24 cellular contexts compared by ENCODE assay signal in genomic region chr2:160932960-160933359, GRCh38.
DNase-seq lines count a peak whose midpoint lies in the region; ATAC-seq, FAIRE-seq and TF ChIP-seq lines count a peak whose summit lies in the region.
"Had no signal": no experiment of that assay in that cellular context is flagged by ENCODE, and none has a peak within 500 bp of the region (broad histone marks: within the 10 kb centered on the region; RNA-seq: fewer than 3 reads in every experiment).

No MANE protein-coding gene starts in this region.

- H3K4me2 ChIP-seq in A549 (peak overlapping the region; percentile 42), GM23248 (ENCODE audit: unreplicated experiment) (no peak overlapping the region)

- CTCF ChIA-PET in A549 (lab: Yijun Ruan, JAX) = no interaction called here

- no peak overlapping the region for H3K4me3 ChIP-seq in A549
- H3K4me3 ChIP-seq in GM23248 = no peak overlapping the region
- H3K4me3 ChIP-seq in BE2C (ENCODE audit: low read depth, low read length) = no peak overlapping the region
- H3K4me3 ChIP-seq: lower lobe of right lung, prostate gland, tibial artery had no signal

- TF ChIP-seq POLR2A in A549 (IDR thresholded peaks at IDR 0.05; ENCODE audit: low read length) = no peak

- H3K9me3 ChIP-seq in A549 = no peaks in the 10 kb centered on the region
- no peaks in the 10 kb centered on the region for H3K9me3 ChIP-seq in GM23248 (ENCODE audit: low read depth)
- no peaks in the 10 kb centered on the region for H3K9me3 ChIP-seq in BE2C
- H3K9me3 ChIP-seq: lower lobe of right lung, prostate gland, tibial artery had no signal

- no peaks in the 10 kb centered on the region for H4K20me1 ChIP-seq in GM23248 (ENCODE audit: insufficient read depth)

- intact Hi-C loops in cardiac septum (cut with DNase I) = no loop called here

- H3K79me2 ChIP-seq in GM23248 (ENCODE audit: insufficient read depth) = no peaks in the 10 kb centered on the region

- H3K27ac ChIP-seq in A549 (peak overlapping the region; percentile 37 to 73; a peak in 5 of 6 replicates), GM23248 (peak overlapping the region; percentile 34; the same call in 1 of the 2 replicates)
- H3K27ac ChIP-seq: foreskin keratinocyte, lower lobe of right lung, prostate gland, tibial artery had no signal

- peaks cover 28% of the 10 kb centered on the region for H3F3A ChIP-seq in GM23248 (ENCODE audit: insufficient read depth)

- H3K4me1 ChIP-seq in A549 (peaks cover 25% of the 10 kb centered on the region), GM23248 (ENCODE audit: insufficient read depth) (peaks cover 42% of the 10 kb centered on the region), BE2C (no peaks in the 10 kb centered on the region)
- H3K4me1 ChIP-seq: foreskin keratinocyte, lower lobe of right lung, prostate gland had no signal

- peak; percentile 17 to 84 for DNase-seq in A549 (ENCODE audit: low read depth in 1 of 2, low spot score in 1 of 2)
- peak; percentile 79 for DNase-seq in GM23248
- peak; percentile 18 for DNase-seq in T1000 (lab: John Stamatoyannopoulos, UW)
- peak; percentile 36 for DNase-seq in hepatic stellate cell (ENCODE audit: low spot score)
- DNase-seq in BE2C = no peak
- DNase-seq in cardiac septum (ENCODE audit: low spot score) = no peak
- DNase-seq in DMS153 (lab: John Stamatoyannopoulos, UW) = no peak
- DNase-seq: activated CD4-positive, alpha-beta T cell treated with anti-CD3 and anti-CD28 coated beads, Interleukin-2, amount 50 U/mL, for 4 hours; activated naive CD4-positive, alpha-beta T cell treated with anti-CD3 and anti-CD28 coated beads, Interleukin-2, amount 10 ng/mL, durations not matched to agents 7 days and 5 days; foreskin keratinocyte; H7; lower lobe of right lung; naive thymus-derived CD8-positive, alpha-beta T cell; NCI-H2081 treated with DMSO at 0.1 percent for 48 hours; NCI-H69; OCI-M1; stimulated activated CD4-positive, alpha-beta T cell treated with anti-CD3 and anti-CD28 coated beads, Interleukin-12 subunit alpha, Interleukin-12 subunit beta, amount 100 ng/mL, for 4 hours; stimulated activated naive B cell treated with anti-CD40 and anti-IgM and Interleukin-4, amounts not matched to agents 10 μg/mL and 1 μg/mL and 100 μg/mL, for 72 hours; tibial artery had no signal

- TF ChIP-seq EP300 in A549 (IDR thresholded peaks at IDR 0.05) = peak in 1 of 2 experiments; percentile 19; a peak in 2 of 5 replicates

- H3K27me3 ChIP-seq in GM23248 (replicated peaks; ENCODE audit: insufficient read depth) = no peaks in the 10 kb centered on the region
- H3K27me3 ChIP-seq in BE2C = no peaks in the 10 kb centered on the region
- H3K27me3 ChIP-seq: foreskin keratinocyte, tibial artery had no signal

- TF ChIP-seq CTCF in A549 (IDR thresholded peaks at IDR 0.05) (no peak), BE2C (IDR thresholded peaks at IDR 0.05; ENCODE audit: low read depth, low read length) (no peak)

- no peaks in the 10 kb centered on the region for H3K9me2 ChIP-seq in GM23248 (ENCODE audit: insufficient read depth)

- in situ Hi-C loops in GM23248 (cut with MboI) = no loop called here

- TF ChIP-seq RAD21 in A549 (conservative IDR thresholded peaks at IDR 0.05 in 1 of 2, IDR thresholded peaks at IDR 0.05 in 1 of 2) = no peak; a peak in 1 of 5 replicates

- H3K9ac ChIP-seq in GM23248 = no peak overlapping the region

- WGBS in A549 (ENCODE audit: missing lambda C conversion rate) = 38% methylated on average over 2 of the region's 2 CpGs
- WGBS in GM23248 (ENCODE audit: low coverage in 1 of 2, low lambda C conversion rate in 2 of 2, missing lambda C conversion rate in 2 of 2), 2 experiments = 79 to 85% methylated on average over 2 of the region's 2 CpGs

- no peak for FAIRE-seq in A549 (lab: Jason Lieb, UNC)
- FAIRE-seq: GM12891, HTR-8/SVneo had no signal

- no peak overlapping the region for H2AFZ ChIP-seq in GM23248

- H3K36me3 ChIP-seq in GM23248 (ENCODE audit: low read depth) (no peaks in the 10 kb centered on the region), BE2C (no peaks in the 10 kb centered on the region)
- H3K36me3 ChIP-seq: lower lobe of right lung, prostate gland, tibial artery had no signal

- ATAC-seq in A549 = peak; percentile 94 to 98
- ATAC-seq in GM21515 (IDR thresholded peaks at IDR 0.05; ENCODE audit: unreplicated experiment) = no peak
- ATAC-seq: foreskin keratinocyte; lower lobe of right lung; naive thymus-derived CD8-positive, alpha-beta T cell; SK-N-SH treated with all-trans-retinoic acid at 6 μM for 48 hours; stimulated activated naive B cell treated with anti-CD40 and anti-IgM and Interleukin-4, amounts not matched to agents 10 μg/mL and 1 μg/mL and 100 μg/mL, for 72 hours had no signal

- POLR2A ChIA-PET in A549 (lab: Yijun Ruan, JAX) = no interaction called here

TF ChIP-seq in A549, 52 proteins besides CTCF, POLR2A, EP300 and RAD21 (continues in another document):
- TF ChIP-seq ESRRA (IDR thresholded peaks at IDR 0.05; ENCODE audit: borderline replicate concordance, low read length) = no peak
- TF ChIP-seq BHLHE40 (IDR thresholded peaks at IDR 0.05; ENCODE audit: low read depth, low read length) = no peak
- TF ChIP-seq ZSCAN20 (CRISPR knock-in tag; IDR thresholded peaks at IDR 0.05) = no peak
- TF ChIP-seq MAZ (IDR thresholded peaks at IDR 0.05; ENCODE audit: borderline replicate concordance, low read depth, low read length) = no peak
- TF ChIP-seq PBX3 (IDR thresholded peaks at IDR 0.05) = no peak
- TF ChIP-seq, protein P1, sequence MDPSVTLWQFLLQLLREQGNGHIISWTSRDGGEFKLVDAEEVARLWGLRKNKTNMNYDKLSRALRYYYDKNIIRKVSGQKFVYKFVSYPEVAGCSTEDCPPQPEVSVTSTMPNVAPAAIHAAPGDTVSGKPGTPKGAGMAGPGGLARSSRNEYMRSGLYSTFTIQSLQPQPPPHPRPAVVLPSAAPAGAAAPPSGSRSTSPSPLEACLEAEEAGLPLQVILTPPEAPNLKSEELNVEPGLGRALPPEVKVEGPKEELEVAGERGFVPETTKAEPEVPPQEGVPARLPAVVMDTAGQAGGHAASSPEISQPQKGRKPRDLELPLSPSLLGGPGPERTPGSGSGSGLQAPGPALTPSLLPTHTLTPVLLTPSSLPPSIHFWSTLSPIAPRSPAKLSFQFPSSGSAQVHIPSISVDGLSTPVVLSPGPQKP (IDR thresholded peaks at IDR 0.05; ENCODE audit: low read depth, low read length) = no peak
- no peak for TF ChIP-seq FOXS1 (CRISPR knock-in tag; IDR thresholded peaks at IDR 0.05)
- no peak for TF ChIP-seq HDAC2 (IDR thresholded peaks at IDR 0.05)
- TF ChIP-seq, protein P2, sequence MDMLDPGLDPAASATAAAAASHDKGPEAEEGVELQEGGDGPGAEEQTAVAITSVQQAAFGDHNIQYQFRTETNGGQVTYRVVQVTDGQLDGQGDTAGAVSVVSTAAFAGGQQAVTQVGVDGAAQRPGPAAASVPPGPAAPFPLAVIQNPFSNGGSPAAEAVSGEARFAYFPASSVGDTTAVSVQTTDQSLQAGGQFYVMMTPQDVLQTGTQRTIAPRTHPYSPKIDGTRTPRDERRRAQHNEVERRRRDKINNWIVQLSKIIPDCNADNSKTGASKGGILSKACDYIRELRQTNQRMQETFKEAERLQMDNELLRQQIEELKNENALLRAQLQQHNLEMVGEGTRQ (IDR thresholded peaks at IDR 0.05) = no peak
- no peak for TF ChIP-seq FOSL2 (IDR thresholded peaks at IDR 0.05)
- TF ChIP-seq FOSL2 (CRISPR knock-in tag; IDR thresholded peaks at IDR 0.05) = peak; percentile 55; the same call in 1 of the 2 replicates
- TF ChIP-seq HES2 (IDR thresholded peaks at IDR 0.05) = 0 out of 2 replicates have a peak, but pooled peaks have one; percentile 30
- TF ChIP-seq JUNB (IDR thresholded peaks at IDR 0.05) = no peak; the same call in 1 of the 2 replicates
- TF ChIP-seq CBX8 (IDR thresholded peaks at IDR 0.05) = no peak
- TF ChIP-seq JUN (IDR thresholded peaks at IDR 0.05) = peak in 1 of 2 experiments; percentile 67; a peak in 1 of 5 replicates
- TF ChIP-seq, protein P3, sequence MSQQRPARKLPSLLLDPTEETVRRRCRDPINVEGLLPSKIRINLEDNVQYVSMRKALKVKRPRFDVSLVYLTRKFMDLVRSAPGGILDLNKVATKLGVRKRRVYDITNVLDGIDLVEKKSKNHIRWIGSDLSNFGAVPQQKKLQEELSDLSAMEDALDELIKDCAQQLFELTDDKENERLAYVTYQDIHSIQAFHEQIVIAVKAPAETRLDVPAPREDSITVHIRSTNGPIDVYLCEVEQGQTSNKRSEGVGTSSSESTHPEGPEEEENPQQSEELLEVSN (IDR thresholded peaks at IDR 0.05; ENCODE audit: borderline replicate concordance, low read depth) = no peak
- no peak for TF ChIP-seq NPAS2 (CRISPR knock-in tag; IDR thresholded peaks at IDR 0.05; ENCODE audit: borderline replicate concordance)

Comparison
In these comparisons a context has a peak if more than half of its experiments do, and no peak if none do; other contexts are left out.
1. DNase-seq: peak in A549 (2 of 2), GM23248 (single experiment), T1000 (single experiment) and hepatic stellate cell (single experiment); none in BE2C (single experiment), cardiac septum (single experiment) and DMS153 (single experiment).